ENCODE assay signal across 1 cellular context in genomic region chr2:9753276-9753600, GRCh38.
TF ChIP-seq lines count a peak whose summit lies in the region.

No MANE protein-coding gene starts in this region.

TF ChIP-seq in K562, 482 proteins besides CTCF, POLR2A, EP300 and RAD21 (continued from another document and continues in another):
- no peak for TF ChIP-seq ZNF398 (CRISPR knock-in tag; IDR thresholded peaks at IDR 0.05)
- no peak for TF ChIP-seq ZNF232 (CRISPR knock-in tag; IDR thresholded peaks at IDR 0.05)
- no peak for TF ChIP-seq ZBTB7A (IDR thresholded peaks at IDR 0.05; ENCODE audit: borderline replicate concordance, control insufficient read depth, low read depth, low read length)
- no peak for TF ChIP-seq RERE (CRISPR knock-in tag; IDR thresholded peaks at IDR 0.05; ENCODE audit: borderline replicate concordance)
- TF ChIP-seq ZNF347 (CRISPR knock-in tag; IDR thresholded peaks at IDR 0.05; ENCODE audit: low read depth), result no peak
- no peak for TF ChIP-seq NCOA4 (IDR thresholded peaks at IDR 0.05; ENCODE audit: partially characterized antibody)
- TF ChIP-seq RBM39 (optimal IDR thresholded peaks at IDR 0.05; ENCODE audit: low read depth, low read length), result no peak
- no peak for TF ChIP-seq DLX4 (CRISPR knock-in tag; IDR thresholded peaks at IDR 0.05)
- no peak for TF ChIP-seq POLR3A (IDR thresholded peaks at IDR 0.05; ENCODE audit: borderline replicate concordance, extremely low read depth, insufficient read depth, insufficient read length)
- TF ChIP-seq ZNF3 (CRISPR knock-in tag; IDR thresholded peaks at IDR 0.05), result no peak
- TF ChIP-seq ELF1 (tag; IDR thresholded peaks at IDR 0.05), result no peak
- peak; percentile 54; the same call in 1 of the 2 replicates for TF ChIP-seq SMAD4 (CRISPR knock-in tag; conservative IDR thresholded peaks at IDR 0.05)
- TF ChIP-seq ZBTB49 (CRISPR knock-in tag; IDR thresholded peaks at IDR 0.05; ENCODE audit: borderline replicate concordance), result no peak
- no peak for TF ChIP-seq ZNF57 (CRISPR knock-in tag; IDR thresholded peaks at IDR 0.05)
- TF ChIP-seq DDX20 (tag; IDR thresholded peaks at IDR 0.05; ENCODE audit: low read depth), result no peak
- no peak for TF ChIP-seq RBM22 (IDR thresholded peaks at IDR 0.05; ENCODE audit: low read depth, low read length, poor library complexity, severe bottlenecking)
- TF ChIP-seq CBFB (CRISPR knock-in tag; IDR thresholded peaks at IDR 0.05), result no peak
- peak; percentile 68 for TF ChIP-seq CBFA2T2 (conservative IDR thresholded peaks at IDR 0.05)
- no peak for TF ChIP-seq CEBPB (tag; IDR thresholded peaks at IDR 0.05)
- TF ChIP-seq EGR1 (conservative IDR thresholded peaks at IDR 0.05), result no peak
- peak; percentile 71 for TF ChIP-seq NBN (IDR thresholded peaks at IDR 0.05; ENCODE audit: low read depth)
- TF ChIP-seq JUN (IDR thresholded peaks at IDR 0.05; ENCODE audit: borderline replicate concordance, low read depth, low read length), result peak; percentile 38; the same call in 1 of the 2 replicates
- TF ChIP-seq JUN (CRISPR knock-in tag; IDR thresholded peaks at IDR 0.05; ENCODE audit: borderline replicate concordance), result no peak
- no peak for TF ChIP-seq ESRRA (IDR thresholded peaks at IDR 0.05; ENCODE audit: borderline replicate concordance, low read depth)
- no peak for TF ChIP-seq ZNF707 (CRISPR knock-in tag; conservative IDR thresholded peaks at IDR 0.05)
- no peak for TF ChIP-seq ZNF124 (CRISPR knock-in tag; IDR thresholded peaks at IDR 0.05)
- TF ChIP-seq TEAD1 (CRISPR knock-in tag; IDR thresholded peaks at IDR 0.05), result no peak
- TF ChIP-seq RBM15 (IDR thresholded peaks at IDR 0.05; ENCODE audit: insufficient read depth, low read length), result no peak
- TF ChIP-seq ZNF146 (CRISPR knock-in tag; IDR thresholded peaks at IDR 0.05; ENCODE audit: unreplicated experiment), result no peak
- no peak for TF ChIP-seq HNRNPL (IDR thresholded peaks at IDR 0.05; ENCODE audit: low read depth, low read length)
- TF ChIP-seq PML (IDR thresholded peaks at IDR 0.05; ENCODE audit: low read length), result no peak
- TF ChIP-seq GATAD2A (IDR thresholded peaks at IDR 0.05), result no peak
- TF ChIP-seq ZNF134 (CRISPR knock-in tag; conservative IDR thresholded peaks at IDR 0.05), result no peak
- TF ChIP-seq DACH1 (IDR thresholded peaks at IDR 0.05; ENCODE audit: partially characterized antibody), result peak; percentile 45
- no peak for TF ChIP-seq ETS1 (conservative IDR thresholded peaks at IDR 0.05; ENCODE audit: control insufficient read depth, low read depth, low read length)
- TF ChIP-seq TEAD4 (IDR thresholded peaks at IDR 0.05; ENCODE audit: low read length), result peak; percentile 38; the same call in 1 of the 2 replicates
- TF ChIP-seq TEAD4 (CRISPR knock-in tag; IDR thresholded peaks at IDR 0.05; ENCODE audit: borderline replicate concordance), result no peak
- no peak for TF ChIP-seq ZNF445 (CRISPR knock-in tag; IDR thresholded peaks at IDR 0.05; ENCODE audit: low read depth)
- TF ChIP-seq ELF2 (CRISPR knock-in tag; IDR thresholded peaks at IDR 0.05), result no peak
- TF ChIP-seq GTF2A2 (tag; IDR thresholded peaks at IDR 0.05), result no peak
- TF ChIP-seq PHF20 (IDR thresholded peaks at IDR 0.05; ENCODE audit: partially characterized antibody), result no peak
- TF ChIP-seq RAD51 (IDR thresholded peaks at IDR 0.05; ENCODE audit: borderline replicate concordance, low read depth), result peak; percentile 47; the same call in 1 of the 2 replicates
- TF ChIP-seq MTA1 (IDR thresholded peaks at IDR 0.05; ENCODE audit: borderline replicate concordance), result peak; percentile 67; the same call in 1 of the 2 replicates
- peak; percentile 11; the same call in 1 of the 2 replicates for TF ChIP-seq ZNF316 (IDR thresholded peaks at IDR 0.05)
- no peak for TF ChIP-seq CBX8 (IDR thresholded peaks at IDR 0.05; ENCODE audit: borderline replicate concordance, extremely low read depth, low read depth, low read length, poor library complexity, severe bottlenecking)
- TF ChIP-seq HMBOX1 (IDR thresholded peaks at IDR 0.05), result no peak
- TF ChIP-seq FOXJ3 (CRISPR knock-in tag; IDR thresholded peaks at IDR 0.05), result no peak
- TF ChIP-seq E2F1 (CRISPR knock-in tag; IDR thresholded peaks at IDR 0.05), result no peak
- TF ChIP-seq ZNF586 (CRISPR knock-in tag; conservative IDR thresholded peaks at IDR 0.05), result no peak
- TF ChIP-seq DPF2 (IDR thresholded peaks at IDR 0.05), result peak; percentile 88
- peak in 1 of 2 experiments; percentile 49; a peak in 1 of 4 replicates for TF ChIP-seq ARNT (IDR thresholded peaks at IDR 0.05)
- no peak for TF ChIP-seq ZNF253 (CRISPR knock-in tag; conservative IDR thresholded peaks at IDR 0.05)
- TF ChIP-seq HOXB6 (CRISPR knock-in tag; IDR thresholded peaks at IDR 0.05; ENCODE audit: borderline replicate concordance), result no peak
- peak; percentile 75 for TF ChIP-seq BHLHE40 (IDR thresholded peaks at IDR 0.05; ENCODE audit: low read length)
